ENCODE assay signal across 8 cellular contexts in the genomic region with DNA sequence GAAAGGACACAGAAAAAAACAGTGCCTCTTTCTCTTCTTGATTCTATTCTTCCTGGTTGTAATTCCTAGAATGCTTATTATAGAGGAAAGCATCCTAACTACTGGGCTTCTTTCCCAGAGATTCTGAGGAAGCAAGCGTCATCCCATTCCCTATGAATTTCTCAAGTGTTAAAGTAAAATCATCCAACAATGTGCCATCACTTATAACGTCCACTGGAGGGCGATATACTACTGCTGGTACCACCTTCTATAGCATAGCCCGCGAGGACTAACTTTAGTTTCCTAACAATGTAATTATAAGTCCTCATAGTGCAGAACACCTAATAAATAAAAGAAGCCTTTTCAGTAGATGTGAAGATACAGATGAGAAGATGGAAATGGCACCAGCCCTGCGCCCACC. TPM values are rescaled to one million over a fixed set of nuclear protein-coding genes. Genes with fewer than 3 reads are reported as not detected.
DNase-seq lines count a peak whose midpoint lies in the region; ATAC-seq and TF ChIP-seq lines count a peak whose summit lies in the region.

No MANE protein-coding gene starts in this region.

- no TSS peak for BruUV-seq in HCT116 (replicated peaks; lab: Mats Ljungman, UMichigan)
- BruUV-seq in PC-3 (replicated peaks; lab: Mats Ljungman, UMichigan) = no TSS peak

- 0 out of 2 replicates have a peak, but pooled peaks cover 3% of the 10 kb centered on the region for H3K27me3 ChIP-seq in HCT116 (ENCODE audit: insufficient read depth, low read length)
- peaks cover 35% of the 10 kb centered on the region for H3K27me3 ChIP-seq in PC-3 (ENCODE audit: low read length)
- H3K27me3 ChIP-seq in gastrocnemius medialis = peaks cover 0 to 20% (median 15%) of the 10 kb centered on the region in 3 donors

- no peaks in the 10 kb centered on the region for H3K4me1 ChIP-seq in HCT116 (ENCODE audit: control insufficient read depth in 1 of 2, insufficient read depth in 2 of 2, low read length in 2 of 2)
- no peaks in the 10 kb centered on the region for H3K4me1 ChIP-seq in PC-3 (ENCODE audit: insufficient read depth, low read length)
- H3K4me1 ChIP-seq in gastrocnemius medialis = no peaks in the 10 kb centered on the region

- H4K20me1 ChIP-seq in HCT116 (ENCODE audit: insufficient read depth) (no peaks in the 10 kb centered on the region), PC-3 (ENCODE audit: low read length) (no peaks in the 10 kb centered on the region)

- RAD21 ChIA-PET in HCT116 (lab: Charles Lee; ENCODE audit: low non-redundant PET in 1 of 2, low total read pairs in 2 of 2, uncharacterized antibody in 2 of 2, unreplicated experiment in 2 of 2) = no interaction called here

- POLR2A ChIA-PET in HCT116 (lab: Charles Lee) (no interaction called here), PC-3 (lab: Charles Lee; ENCODE audit: unreplicated experiment) (no interaction called here)

- in situ Hi-C loops in gastrocnemius medialis (cut with MboI; ENCODE audit: low sequenced_read_pairs in 4 of 4) = loop anchor here in 1 of 4 donors (25.0 kb wide), 1 partner anchor 248 kb away; no protein-coding TSS in a partner anchor

- DNase-seq in Daoy (ENCODE audit: low read depth) (peak; percentile 13), HCT116 (ENCODE audit: low read depth, low spot score) (peak; percentile 6), PC-3 (peak; percentile 61), fibroblast of gingiva (ENCODE audit: low read depth) (peak; percentile 28), gastrocnemius medialis (no peak), NCI-H774 (lab: John Stamatoyannopoulos, UW) (no peak)
- no peak for DNase-seq in activated CD8-positive, alpha-beta memory T cell treated with anti-CD3 and anti-CD28 coated beads, Interleukin-2, amount 50 U/mL, for 48 hours

- H3K27ac ChIP-seq in HCT116 (ENCODE audit: low read depth, low read length) (no peak overlapping the region), PC-3 (ENCODE audit: low read length) (no peak overlapping the region), gastrocnemius medialis (no peak overlapping the region)

- no peak for TF ChIP-seq POLR2A in HCT116 (IDR thresholded peaks at IDR 0.05; ENCODE audit: borderline replicate concordance, extremely low read depth, insufficient read depth, insufficient read length)
- TF ChIP-seq POLR2A in gastrocnemius medialis (IDR thresholded peaks at IDR 0.05) = no peak

- ATAC-seq in HCT116 = peak; percentile 80
- peak; percentile 55 for ATAC-seq in PC-3
- ATAC-seq in gastrocnemius medialis = no peak
- no peak for ATAC-seq in HG02938 (IDR thresholded peaks at IDR 0.05; ENCODE audit: unreplicated experiment)

- H3K79me2 ChIP-seq in HCT116 (ENCODE audit: insufficient read depth, low read length) (no peaks in the 10 kb centered on the region), PC-3 (ENCODE audit: low read length) (no peaks in the 10 kb centered on the region)

- H2AFZ ChIP-seq in HCT116 (ENCODE audit: low read depth, low read length, poor library complexity, severe bottlenecking) = no peak overlapping the region
- no peak overlapping the region for H2AFZ ChIP-seq in PC-3 (ENCODE audit: low read length)

- H3F3A ChIP-seq in PC-3 (ENCODE audit: low read length, unreplicated experiment) = no peaks in the 10 kb centered on the region

- CTCF ChIA-PET in HCT116 (lab: Charles Lee) (no interaction called here), PC-3 (lab: Charles Lee) (no interaction called here)

- no peaks in the 10 kb centered on the region for H3K9me3 ChIP-seq in HCT116 (ENCODE audit: control insufficient read depth in 1 of 2, insufficient read depth in 1 of 2, low read depth in 1 of 2, low read length in 2 of 2)
- no peaks in the 10 kb centered on the region for H3K9me3 ChIP-seq in PC-3 (ENCODE audit: low read length)
- H3K9me3 ChIP-seq in gastrocnemius medialis = no peaks in the 10 kb centered on the region

- peak; percentile 16 to 71 (median 48); a peak in 4 of 6 replicates for TF ChIP-seq CTCF in HCT116 (IDR thresholded peaks at IDR 0.05 in 2 of 3, conservative IDR thresholded peaks at IDR 0.05 in 1 of 3; ENCODE audit: borderline replicate concordance in 1 of 3, insufficient read depth in 1 of 3, low read depth in 2 of 3, low read length in 2 of 3)
- TF ChIP-seq CTCF in PC-3 (conservative IDR thresholded peaks at IDR 0.05; ENCODE audit: low read depth, low read length) = peak; percentile 72
- TF ChIP-seq CTCF in gastrocnemius medialis (IDR thresholded peaks at IDR 0.05 in 4 of 5, conservative IDR thresholded peaks at IDR 0.05 in 1 of 5) = peak in 3 of 5 experiments; percentile 28 to 37 (median 31)

- H3K36me3 ChIP-seq in HCT116 (ENCODE audit: control insufficient read depth in 1 of 2, insufficient read depth in 2 of 2, low read length in 2 of 2) = no peaks in the 10 kb centered on the region
- no peaks in the 10 kb centered on the region for H3K36me3 ChIP-seq in PC-3 (ENCODE audit: low read depth, low read length)
- H3K36me3 ChIP-seq in gastrocnemius medialis = no peaks in the 10 kb centered on the region

- H3K9me2 ChIP-seq in HCT116 (ENCODE audit: insufficient read depth) (no peaks in the 10 kb centered on the region), PC-3 (replicated peaks; ENCODE audit: low read length) (no peaks in the 10 kb centered on the region)

- H3K4me3 ChIP-seq in HCT116 (replicated peaks in 1 of 2; ENCODE audit: low read depth in 1 of 2, low read length in 2 of 2) (no peak overlapping the region), PC-3 (ENCODE audit: low read length) (no peak overlapping the region), gastrocnemius medialis (no peak overlapping the region)

- intact Hi-C loops in HCT116 (cut with micrococcal nuclease) = loop anchor here (1.0 kb wide), 1 partner anchor 647 kb away; no protein-coding TSS in a partner anchor
- intact Hi-C loops in PC-3 (cut with micrococcal nuclease) = loop anchor here (5.0 kb wide), 1 partner anchor 127 kb away; no protein-coding TSS in a partner anchor
- intact Hi-C loops in gastrocnemius medialis (cut with DNase I; ENCODE audit: low total_unique reads) = no loop called here

- H3K4me2 ChIP-seq in HCT116 (ENCODE audit: low read length) (no peak overlapping the region), PC-3 (ENCODE audit: low read length) (no peak overlapping the region)

- H3K9ac ChIP-seq in HCT116 (ENCODE audit: low read length) = no peak overlapping the region
- no peak overlapping the region for H3K9ac ChIP-seq in PC-3 (ENCODE audit: low read length)

- TF ChIP-seq RAD21 in HCT116 (IDR thresholded peaks at IDR 0.05; ENCODE audit: low read depth) = peak; percentile 73

TF ChIP-seq in HCT116, 20 proteins besides CTCF, POLR2A, EP300 and RAD21 (continues in another document):
- TF ChIP-seq, protein P1, sequence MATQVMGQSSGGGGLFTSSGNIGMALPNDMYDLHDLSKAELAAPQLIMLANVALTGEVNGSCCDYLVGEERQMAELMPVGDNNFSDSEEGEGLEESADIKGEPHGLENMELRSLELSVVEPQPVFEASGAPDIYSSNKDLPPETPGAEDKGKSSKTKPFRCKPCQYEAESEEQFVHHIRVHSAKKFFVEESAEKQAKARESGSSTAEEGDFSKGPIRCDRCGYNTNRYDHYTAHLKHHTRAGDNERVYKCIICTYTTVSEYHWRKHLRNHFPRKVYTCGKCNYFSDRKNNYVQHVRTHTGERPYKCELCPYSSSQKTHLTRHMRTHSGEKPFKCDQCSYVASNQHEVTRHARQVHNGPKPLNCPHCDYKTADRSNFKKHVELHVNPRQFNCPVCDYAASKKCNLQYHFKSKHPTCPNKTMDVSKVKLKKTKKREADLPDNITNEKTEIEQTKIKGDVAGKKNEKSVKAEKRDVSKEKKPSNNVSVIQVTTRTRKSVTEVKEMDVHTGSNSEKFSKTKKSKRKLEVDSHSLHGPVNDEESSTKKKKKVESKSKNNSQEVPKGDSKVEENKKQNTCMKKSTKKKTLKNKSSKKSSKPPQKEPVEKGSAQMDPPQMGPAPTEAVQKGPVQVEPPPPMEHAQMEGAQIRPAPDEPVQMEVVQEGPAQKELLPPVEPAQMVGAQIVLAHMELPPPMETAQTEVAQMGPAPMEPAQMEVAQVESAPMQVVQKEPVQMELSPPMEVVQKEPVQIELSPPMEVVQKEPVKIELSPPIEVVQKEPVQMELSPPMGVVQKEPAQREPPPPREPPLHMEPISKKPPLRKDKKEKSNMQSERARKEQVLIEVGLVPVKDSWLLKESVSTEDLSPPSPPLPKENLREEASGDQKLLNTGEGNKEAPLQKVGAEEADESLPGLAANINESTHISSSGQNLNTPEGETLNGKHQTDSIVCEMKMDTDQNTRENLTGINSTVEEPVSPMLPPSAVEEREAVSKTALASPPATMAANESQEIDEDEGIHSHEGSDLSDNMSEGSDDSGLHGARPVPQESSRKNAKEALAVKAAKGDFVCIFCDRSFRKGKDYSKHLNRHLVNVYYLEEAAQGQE (IDR thresholded peaks at IDR 0.05; ENCODE audit: low read depth) = no peak
- TF ChIP-seq, protein P2, sequence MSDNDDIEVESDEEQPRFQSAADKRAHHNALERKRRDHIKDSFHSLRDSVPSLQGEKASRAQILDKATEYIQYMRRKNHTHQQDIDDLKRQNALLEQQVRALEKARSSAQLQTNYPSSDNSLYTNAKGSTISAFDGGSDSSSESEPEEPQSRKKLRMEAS (IDR thresholded peaks at IDR 0.05) = no peak
- TF ChIP-seq ZNF274 (IDR thresholded peaks at IDR 0.05; ENCODE audit: low read depth, low read length) (no peak), CBX3 (IDR thresholded peaks at IDR 0.05; ENCODE audit: low read depth) (no peak), FOSL1 (IDR thresholded peaks at IDR 0.05; ENCODE audit: low read depth) (no peak), JUND (IDR thresholded peaks at IDR 0.05) (no peak), POLR2AphosphoS5 (IDR thresholded peaks at IDR 0.05; ENCODE audit: low read depth, low read length) (no peak), ZFX (IDR thresholded peaks at IDR 0.05) (no peak), YY1 (IDR thresholded peaks at IDR 0.05; ENCODE audit: extremely low read depth, insufficient replicate concordance, low read depth, low read length) (no peak)

RNA-seq across cellular contexts. Expression of a gene that starts 4.4 kb away (rescaled TPM):
- 4.0 and 8.2 TPM in 2 replicates for total RNA-seq in Daoy (2014; rRNA removed; shearing (Covaris generic))
- total RNA-seq in HCT116 (2021; ENCODE audit: unreplicated experiment) (not detected), PC-3 (2014; rRNA removed) (not detected in 2 replicates), gastrocnemius medialis (not detected)
- polyA plus RNA-seq in HCT116 (2012) = not detected in 2 replicates

Comparison
In these comparisons a context has a peak if more than half of its experiments do, and no peak if none do; other contexts are left out.
1. DNase-seq: peak in Daoy (single experiment), HCT116 (single experiment), PC-3 (single experiment) and fibroblast of gingiva (single experiment); none in gastrocnemius medialis (0 of 2), NCI-H774 (single experiment) and activated CD8-positive, alpha-beta memory T cell treated with anti-CD3 and anti-CD28 coated beads, Interleukin-2, amount 50 U/mL, for 48 hours (single experiment).
2. ATAC-seq: peak in HCT116 (single experiment) and PC-3 (single experiment); none in gastrocnemius medialis (0 of 2) and HG02938 (single experiment).
3. Peak in every context shown above with its lines, with median percentiles within 50 percentile points of each other: CTCF ChIP-seq.